16 cellular contexts compared by ENCODE assay signal in the genomic region with DNA sequence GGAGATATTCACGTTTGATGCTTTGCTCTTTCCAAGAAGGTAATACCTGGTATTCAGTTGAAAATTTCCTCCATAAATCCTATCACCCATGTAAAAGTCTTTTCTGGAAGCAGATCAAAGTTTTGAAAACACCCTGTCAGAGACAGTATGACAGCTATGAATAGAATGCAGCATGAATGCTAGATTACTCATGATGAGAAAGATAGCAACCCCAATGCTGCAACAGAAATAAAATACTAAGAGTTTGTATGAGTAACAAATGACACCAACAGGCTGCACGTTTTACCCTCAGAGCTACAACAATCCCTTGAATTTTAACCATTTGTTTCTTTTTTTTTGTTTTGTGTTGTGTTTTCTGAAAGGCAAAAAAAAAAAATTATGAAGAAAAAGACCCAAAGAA.
DNase-seq lines count a peak whose midpoint lies in the region; ATAC-seq lines count a peak whose summit lies in the region.
"Had no signal": no experiment of that assay in that cellular context is flagged by ENCODE, and none has a peak within 500 bp of the region (broad histone marks: within the 10 kb centered on the region; RNA-seq: fewer than 3 reads in every experiment).

No MANE protein-coding gene starts in this region.

- CTCF ChIA-PET in activated naive CD4-positive, alpha-beta T cell treated with anti-CD3 and anti-CD28 coated beads for 36 hours (lab: Charles Lee), result interaction anchor here (0.6 kb wide), 1 partner anchor 1297 kb away, joined by 3 read pairs; no protein-coding TSS in a partner anchor

- H3K27ac Mint-ChIP-seq in activated naive CD4-positive, alpha-beta T cell treated with anti-CD3 and anti-CD28 coated beads for 36 hours, result no peak overlapping the region
- H3K27ac Mint-ChIP-seq: CD4-positive, CD25-positive, alpha-beta regulatory T cell; stimulated activated naive CD8-positive, alpha-beta T cell treated with anti-CD3 and anti-CD28 coated beads, Interleukin-15, amount 100 ng/mL, for 72 hours had no signal

- intact Hi-C loops in activated naive CD4-positive, alpha-beta T cell treated with anti-CD3 and anti-CD28 coated beads for 36 hours (cut with micrococcal nuclease), result no loop called here

- no peak overlapping the region for H3K4me3 Mint-ChIP-seq in activated naive CD4-positive, alpha-beta T cell treated with anti-CD3 and anti-CD28 coated beads for 36 hours
- H3K4me3 Mint-ChIP-seq: CD4-positive, CD25-positive, alpha-beta regulatory T cell; stimulated activated naive CD8-positive, alpha-beta T cell treated with anti-CD3 and anti-CD28 coated beads, Interleukin-15, amount 100 ng/mL, for 72 hours had no signal

- H3K36me3 Mint-ChIP-seq in activated naive CD4-positive, alpha-beta T cell treated with anti-CD3 and anti-CD28 coated beads for 36 hours (ENCODE audit: low read depth), result no peaks in the 10 kb centered on the region
- H3K36me3 Mint-ChIP-seq: CD4-positive, CD25-positive, alpha-beta regulatory T cell had no signal

- no peaks in the 10 kb centered on the region for H3K4me1 Mint-ChIP-seq in activated naive CD4-positive, alpha-beta T cell treated with anti-CD3 and anti-CD28 coated beads for 36 hours (ENCODE audit: low read depth)
- H3K4me1 Mint-ChIP-seq: CD4-positive, CD25-positive, alpha-beta regulatory T cell; stimulated activated naive CD8-positive, alpha-beta T cell treated with anti-CD3 and anti-CD28 coated beads, Interleukin-15, amount 100 ng/mL, for 72 hours had no signal

- H3K9me3 Mint-ChIP-seq in activated naive CD4-positive, alpha-beta T cell treated with anti-CD3 and anti-CD28 coated beads for 36 hours, result no peaks in the 10 kb centered on the region
- H3K9me3 Mint-ChIP-seq: stimulated activated naive CD8-positive, alpha-beta T cell treated with anti-CD3 and anti-CD28 coated beads, Interleukin-15, amount 100 ng/mL, for 72 hours had no signal

- no peak for ATAC-seq in HG02884 (IDR thresholded peaks at IDR 0.05; ENCODE audit: unreplicated experiment)
- no peak for ATAC-seq in HG03571 (IDR thresholded peaks at IDR 0.05; ENCODE audit: unreplicated experiment)
- ATAC-seq: right lobe of liver; stimulated activated naive CD8-positive, alpha-beta T cell treated with anti-CD3 and anti-CD28 coated beads, Interleukin-15, amount 100 ng/mL, for 72 hours had no signal

- peak; percentile 76 for DNase-seq in EL
- DNase-seq in RKO (ENCODE audit: low spot score), result peak; percentile 89
- DNase-seq in dedifferentiated amniotic fluid mesenchymal stem cell (ENCODE audit: extremely low spot score), result peak; percentile 16
- DNase-seq in non-pigmented ciliary epithelial cell (ENCODE audit: low read depth), result peak; percentile 34
- DNase-seq in activated naive CD4-positive, alpha-beta T cell treated with anti-CD3 and anti-CD28 coated beads for 36 hours, result no peak
- DNase-seq in GM19240 (ENCODE audit: insufficient read length, low spot score), result no peak
- DNase-seq: CD4-positive, CD25-positive, alpha-beta regulatory T cell; cerebellar nuclear complex; esophagus squamous epithelium; GF-D8; NCI-H1105 treated with DMSO at 0.1 percent for 48 hours; NCI-H524; right lobe of liver; stimulated activated naive CD8-positive, alpha-beta T cell treated with anti-CD3 and anti-CD28 coated beads, Interleukin-15, amount 100 ng/mL, for 72 hours had no signal

- H3K27me3 Mint-ChIP-seq in activated naive CD4-positive, alpha-beta T cell treated with anti-CD3 and anti-CD28 coated beads for 36 hours (ENCODE audit: low read depth), result no peaks in the 10 kb centered on the region
- H3K27me3 Mint-ChIP-seq: CD4-positive, CD25-positive, alpha-beta regulatory T cell had no signal

Comparison
In these comparisons a context has a peak if more than half of its experiments do, and no peak if none do; other contexts are left out.
1. DNase-seq: peak in EL (single experiment), RKO (single experiment), dedifferentiated amniotic fluid mesenchymal stem cell (single experiment) and non-pigmented ciliary epithelial cell (single experiment); none in activated naive CD4-positive, alpha-beta T cell treated with anti-CD3 and anti-CD28 coated beads for 36 hours (single experiment) and GM19240 (single experiment).